ENCODE assay signal across 8 cellular contexts in genomic region chr2:171158790-171159325, GRCh38. TPM values are rescaled to one million over a fixed set of nuclear protein-coding genes. Genes with fewer than 3 reads are reported as not detected.
DNase-seq lines count a peak whose midpoint lies in the region; ATAC-seq and TF ChIP-seq lines count a peak whose summit lies in the region.

No MANE protein-coding gene starts in this region.

- H2AFZ ChIP-seq in IMR-90 (replicated peaks; ENCODE audit: low read length, poor library complexity), result no peak overlapping the region

- ATAC-seq in IMR-90 (ENCODE audit: low read depth) (no peak), left lung (no peak), sciatic nerve (no peak)

- H3K4me3 ChIP-seq in CD4-positive, alpha-beta memory T cell (ENCODE audit: low read length in 2 of 2), result peak overlapping the region; percentile 72 to 95
- H3K4me3 ChIP-seq in IMR-90 (ENCODE audit: insufficient read depth, low read depth, low read length) (peak overlapping the region; percentile 88), left lung (peak overlapping the region; percentile 68 to 75), tibial artery (peak overlapping the region; percentile 96 to 98)

- H3K9me3 ChIP-seq in CD4-positive, alpha-beta memory T cell (ENCODE audit: control insufficient read depth in 1 of 2, low read length in 2 of 2), result no peaks in the 10 kb centered on the region
- H3K9me3 ChIP-seq in IMR-90 (ENCODE audit: control insufficient read depth, insufficient read depth, low read length) (no peaks in the 10 kb centered on the region), left lung (no peaks in the 10 kb centered on the region), tibial artery (no peaks in the 10 kb centered on the region)

- peak overlapping the region; percentile 98 for H2BK5ac ChIP-seq in IMR-90 (ENCODE audit: low read depth, low read length, poor library complexity, severe bottlenecking)

- H3K4me1 Mint-ChIP-seq in CD4-positive, alpha-beta memory T cell, result peaks cover 54 to 86% (median 67%) of the 10 kb centered on the region in 4 donors
- peaks cover 68% of the 10 kb centered on the region for H3K4me1 Mint-ChIP-seq in activated naive CD8-positive, alpha-beta T cell treated with anti-CD3 and anti-CD28 coated beads for 36 hours

- peak overlapping the region; percentile 67 for H3K14ac ChIP-seq in IMR-90 (replicated peaks; ENCODE audit: low read depth, low read length)

- H3K27me3 Mint-ChIP-seq in CD4-positive, alpha-beta memory T cell, result no peaks in the 10 kb centered on the region
- H3K27me3 Mint-ChIP-seq in activated naive CD8-positive, alpha-beta T cell treated with anti-CD3 and anti-CD28 coated beads for 36 hours, result no peaks in the 10 kb centered on the region

- TF ChIP-seq CTCF in IMR-90 (conservative IDR thresholded peaks at IDR 0.05; ENCODE audit: low read depth, low read length), result no peak
- TF ChIP-seq CTCF in left lung (IDR thresholded peaks at IDR 0.05), result no peak
- TF ChIP-seq CTCF in tibial artery (IDR thresholded peaks at IDR 0.05), result no peak

- peak overlapping the region; percentile 93 to 98 (median 94) for H3K27ac Mint-ChIP-seq in CD4-positive, alpha-beta memory T cell
- H3K27ac Mint-ChIP-seq in activated naive CD8-positive, alpha-beta T cell treated with anti-CD3 and anti-CD28 coated beads for 36 hours, result peak overlapping the region; percentile 96

- DNase-seq in CD4-positive, alpha-beta memory T cell, result no peak
- DNase-seq in IMR-90 (no peak), left lung (no peak), tibial artery (no peak), sciatic nerve (ENCODE audit: low spot score) (no peak), islet precursor cell (no peak), hepatic stellate cell (ENCODE audit: low spot score) (no peak)
- no peak for DNase-seq in activated naive CD8-positive, alpha-beta T cell treated with anti-CD3 and anti-CD28 coated beads for 36 hours

- in situ Hi-C loops in IMR-90 (cut with MboI; ENCODE audit: low sequenced_read_pairs), result loop anchor here (10.0 kb wide), 1 partner anchor 184 kb away; no protein-coding TSS in a partner anchor

- H4K5ac ChIP-seq in IMR-90 (ENCODE audit: low read depth, low read length), result peak overlapping the region; percentile 4; the same call in 1 of the 2 replicates

- H2AK9ac ChIP-seq in IMR-90 (replicated peaks; ENCODE audit: low read depth, low read length, poor library complexity), result no peak overlapping the region

- WGBS in IMR-90 (ENCODE audit: extremely low coverage in 2 of 2, insufficient read length in 1 of 2), 2 experiments, result 0% methylated on average over 1 of the region's 15 CpGs; no CpG with 5 or more reads in 1 of the 2 experiments

- H3K4me2 ChIP-seq in IMR-90 (ENCODE audit: low read depth, low read length), result peak overlapping the region; percentile 91

- H3K27ac ChIP-seq in CD4-positive, alpha-beta memory T cell (ENCODE audit: low read depth, low read length), result peak overlapping the region; percentile 89
- H3K27ac ChIP-seq in IMR-90 (ENCODE audit: insufficient read depth, low read length) (no peak overlapping the region; the same call in 1 of the 2 replicates), left lung (peak overlapping the region in 1 of 2 donors; percentile 92), tibial artery (peak overlapping the region; percentile 98 to 100)

- H4K20me1 ChIP-seq in IMR-90 (ENCODE audit: insufficient read depth, low read length), result peaks cover 48% of the 10 kb centered on the region

- no peak overlapping the region for H2BK15ac ChIP-seq in IMR-90 (ENCODE audit: low read depth, low read length)

- H2AK5ac ChIP-seq in IMR-90 (ENCODE audit: low read depth, low read length), result no peak overlapping the region

- no peak for TF ChIP-seq POLR2A in IMR-90 (IDR thresholded peaks at IDR 0.05; ENCODE audit: low read depth, low read length)

- POLR2A ChIA-PET in CD4-positive, alpha-beta memory T cell (lab: Charles Lee; ENCODE audit: partially characterized antibody), result interaction anchor here (0.6 to 5.1 kb wide), 23 partner anchors 9 to 395 kb away, joined by 3 to 32 read pairs (median 4); partner anchors contain the start of genes DCAF17, GORASP2 and METTL8
- POLR2A ChIA-PET in IMR-90 (lab: Charles Lee; ENCODE audit: unreplicated experiment), result interaction anchor here (1.3 kb wide), 1 partner anchor 128 kb away, joined by 13 read pairs; no protein-coding TSS in a partner anchor

- H4K8ac ChIP-seq in IMR-90 (ENCODE audit: low read depth in 2 of 2, low read length in 2 of 2), result no peak overlapping the region

- peak overlapping the region; percentile 79; the same call in 1 of the 2 replicates for H3K23ac ChIP-seq in IMR-90 (ENCODE audit: low read depth, low read length)

- 0 out of 2 replicates have a peak, but pooled peaks cover 1% of the 10 kb centered on the region for H3K9me1 ChIP-seq in IMR-90 (ENCODE audit: insufficient read depth, low read length)

- no peak overlapping the region for H4K91ac ChIP-seq in IMR-90 (ENCODE audit: insufficient read depth, low read depth, low read length)

- peak overlapping the region; percentile 97 for H3K9ac ChIP-seq in IMR-90 (ENCODE audit: low read depth, low read length)

- peaks cover 0 to 14% of the 10 kb centered on the region in 2 donors for H3K36me3 Mint-ChIP-seq in CD4-positive, alpha-beta memory T cell
- H3K36me3 Mint-ChIP-seq in activated naive CD8-positive, alpha-beta T cell treated with anti-CD3 and anti-CD28 coated beads for 36 hours, result peaks cover 9% of the 10 kb centered on the region

- BruUV-seq in IMR-90 (replicated peaks; lab: Mats Ljungman, UMichigan), result TSS peak; percentile 21

- H3K4me1 ChIP-seq in CD4-positive, alpha-beta memory T cell (ENCODE audit: insufficient read depth, low read length), result peaks cover 76% of the 10 kb centered on the region
- H3K4me1 ChIP-seq in IMR-90 (ENCODE audit: control insufficient read depth, insufficient read depth, low read length), result peaks cover under 1% of the 10 kb centered on the region; the same call in 1 of the 2 replicates
- H3K4me1 ChIP-seq in left lung, result peaks cover 11 to 32% of the 10 kb centered on the region in 2 donors
- peaks cover 0 to 21% (median 12%) of the 10 kb centered on the region in 4 donors for H3K4me1 ChIP-seq in tibial artery

- H2BK120ac ChIP-seq in IMR-90 (ENCODE audit: low read depth, low read length), result no peak overlapping the region

- H3K4ac ChIP-seq in IMR-90 (ENCODE audit: low read depth, low read length), result peak overlapping the region; percentile 7; the same call in 1 of the 2 replicates

- intact Hi-C loops in CD4-positive, alpha-beta memory T cell (cut with micrococcal nuclease), result loop anchor here (1.0 to 5.0 kb wide), 6 partner anchors 42 to 230 kb away; partner anchors contain the start of gene GORASP2
- intact Hi-C loops in IMR-90 (cut with micrococcal nuclease) (loop anchor here (1.0 to 10.0 kb wide), 5 partner anchors 102 to 376 kb away; no protein-coding TSS in a partner anchor), left lung (cut with DNase I) (loop anchor here in 1 of 2 donors (10.0 kb wide), 1 partner anchor 184 kb away; no protein-coding TSS in a partner anchor), tibial artery (cut with DNase I; ENCODE audit: low total_unique reads) (no loop called here), sciatic nerve (cut with DNase I) (no loop called here)

- H2BK20ac ChIP-seq in IMR-90 (ENCODE audit: low read depth, low read length), result no peak overlapping the region

- peak overlapping the region; percentile 5; the same call in 1 of the 2 replicates for H3K18ac ChIP-seq in IMR-90 (ENCODE audit: low read depth, low read length)

- H3K79me1 ChIP-seq in IMR-90 (ENCODE audit: low read depth in 1 of 2, low read length in 2 of 2), result peaks cover 0 to 29% of the 10 kb centered on the region in 2 experiments; a peak in 3 of 4 replicates

- H3K4me3 Mint-ChIP-seq in CD4-positive, alpha-beta memory T cell, result peak overlapping the region; percentile 87 to 99 (median 96)
- peak overlapping the region; percentile 97 for H3K4me3 Mint-ChIP-seq in activated naive CD8-positive, alpha-beta T cell treated with anti-CD3 and anti-CD28 coated beads for 36 hours

- H3K27me3 ChIP-seq in CD4-positive, alpha-beta memory T cell (ENCODE audit: insufficient read depth, low read length), result no peaks in the 10 kb centered on the region
- H3K27me3 ChIP-seq in IMR-90 (ENCODE audit: control insufficient read depth, insufficient read depth, low read length) (no peaks in the 10 kb centered on the region), left lung (no peaks in the 10 kb centered on the region), tibial artery (no peaks in the 10 kb centered on the region)

- peak overlapping the region; percentile 90 for H3K56ac ChIP-seq in IMR-90 (ENCODE audit: extremely low read depth, insufficient read depth, low read length)

- no peak for TF ChIP-seq RAD21 in IMR-90 (IDR thresholded peaks at IDR 0.05; ENCODE audit: low read length)

- H3K36me3 ChIP-seq in CD4-positive, alpha-beta memory T cell (ENCODE audit: insufficient read depth, low read length), result no peaks in the 10 kb centered on the region
- no peaks in the 10 kb centered on the region for H3K36me3 ChIP-seq in IMR-90 (ENCODE audit: control insufficient read depth, insufficient read depth, low read length)
- no peaks in the 10 kb centered on the region for H3K36me3 ChIP-seq in left lung
- H3K36me3 ChIP-seq in tibial artery, result no peaks in the 10 kb centered on the region

- dilution Hi-C loops in IMR-90 (cut with HindIII; ENCODE audit: low sequenced_read_pairs, unreplicated experiment), result no loop called here

- CTCF ChIA-PET in CD4-positive, alpha-beta memory T cell (lab: Charles Lee; ENCODE audit: partially characterized antibody), result interaction anchor here (0.7 to 8.9 kb wide), 20 partner anchors 8 to 275 kb away, joined by 3 to 91 read pairs (median 4); partner anchors contain the start of genes GORASP2 and METTL8
- CTCF ChIA-PET in IMR-90 (lab: Yijun Ruan, JAX), result interaction anchor here (1.0 to 2.8 kb wide), 4 partner anchors 12 to 258 kb away, joined by 3 to 10 read pairs (median 4); no protein-coding TSS in a partner anchor

- H3K9me3 Mint-ChIP-seq in CD4-positive, alpha-beta memory T cell, result peaks cover 0 to 2% (median 0%) of the 10 kb centered on the region in 8 donors
- H3K9me3 Mint-ChIP-seq in activated naive CD8-positive, alpha-beta T cell treated with anti-CD3 and anti-CD28 coated beads for 36 hours, result no peaks in the 10 kb centered on the region

TF ChIP-seq in IMR-90, 13 proteins besides CTCF, POLR2A, EP300 and RAD21 (continues in another document):
- TF ChIP-seq RCOR1 (IDR thresholded peaks at IDR 0.05; ENCODE audit: insufficient replicate concordance, low read length) (no peak), SMC3 (IDR thresholded peaks at IDR 0.05; ENCODE audit: low read depth, low read length) (no peak), MAFK (IDR thresholded peaks at IDR 0.05; ENCODE audit: low read depth, low read length) (no peak), BHLHE40 (IDR thresholded peaks at IDR 0.05; ENCODE audit: low read depth, low read length) (no peak)

RNA-seq across cellular contexts. Expression of gene TLK1, which starts 1.8 kb away (rescaled TPM):
- total RNA-seq in CD4-positive, alpha-beta memory T cell, result 100 to 1,000 TPM; 138 to 152 TPM
- polyA plus RNA-seq in CD4-positive, alpha-beta memory T cell, result 10 to 100 TPM; 19.2 to 53.6 TPM
- total RNA-seq in IMR-90 (2012; rRNA removed) (12.5 TPM in 2 replicates), left lung (10 to 100 TPM; 48.2 to 49.8 TPM), sciatic nerve (56.8 TPM)
- polyA plus RNA-seq in IMR-90 (2012; rRNA removed), result 6.3 and 7.3 TPM in 2 replicates
- polyA plus RNA-seq in IMR-90 (2012; cell fraction: cytosol; rRNA removed), result 2.8 and 4.5 TPM in 2 replicates
- 4.2 and 6.4 TPM in 2 replicates for polyA plus RNA-seq in IMR-90 (2012; cell fraction: nucleus; rRNA removed; ENCODE audit: low replicate concordance)
- total RNA-seq in activated naive CD8-positive, alpha-beta T cell treated with anti-CD3 and anti-CD28 coated beads for 36 hours, result 10 to 100 TPM; 61.9 to 66.0 TPM

Comparison
In these comparisons a context has a peak if more than half of its experiments do, and no peak if none do; other contexts are left out.
1. intact Hi-C loops: an anchor here in CD4-positive, alpha-beta memory T cell (1.0 to 5.0 kb wide) and IMR-90 (1.0 to 10.0 kb wide); none called in tibial artery and sciatic nerve.